ENCODE assay signal across 34 cellular contexts in the genomic region with DNA sequence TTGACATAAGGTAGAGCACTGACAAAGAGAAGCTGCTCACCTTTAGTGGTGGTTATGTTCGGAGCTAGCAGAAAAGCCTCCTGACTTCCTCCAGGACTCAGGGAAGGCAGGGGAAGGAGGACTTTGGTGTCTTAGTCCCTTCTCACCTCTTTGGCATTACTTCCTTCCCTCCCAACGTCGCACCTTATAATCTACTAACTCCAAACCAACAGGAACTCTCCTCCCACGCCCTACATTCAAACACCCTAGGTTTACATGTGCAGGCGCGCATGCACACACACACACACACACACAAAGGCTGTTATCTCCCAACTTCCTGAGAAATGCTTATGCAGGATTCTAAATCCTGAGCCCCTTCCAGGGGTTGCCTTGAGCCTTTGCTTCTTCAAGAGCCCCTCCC.
"Had no signal": no experiment of that assay in that cellular context is flagged by ENCODE, and none has a peak within 500 bp of the region (broad histone marks: within the 10 kb centered on the region; RNA-seq: fewer than 3 reads in every experiment).

No MANE protein-coding gene starts in this region.

- DNase-seq: activated CD4-positive, alpha-beta memory T cell treated with anti-CD3 and anti-CD28 coated beads for 36 hours; activated CD4-positive, alpha-beta T cell treated with anti-CD3 and anti-CD28 coated beads for 36 hours; activated CD4-positive, alpha-beta T cell treated with anti-CD3 and anti-CD28 coated beads, Interleukin-2, amount 10 ng/mL, durations not matched to agents 24 days and 14 days; activated CD4-positive, CD25-positive, alpha-beta regulatory T cell; activated CD4-positive, CD25-positive, alpha-beta regulatory T cell treated with anti-CD3 and anti-CD28 coated beads, Interleukin-2, amount 50 U/mL, for 72 hours; activated CD8-positive, alpha-beta memory T cell treated with anti-CD3 and anti-CD28 coated beads, Interleukin-2, amount 10 ng/mL, durations not matched to agents 7 days and 5 days; activated CD8-positive, alpha-beta memory T cell treated with anti-CD3 and anti-CD28 coated beads, Interleukin-2, amount 50 U/mL, for 4 hours; activated CD8-positive, alpha-beta T cell treated with anti-CD3 and anti-CD28 coated beads, Interleukin-2, amount 10 ng/mL, durations not matched to agents 7 days and 5 days; activated effector memory CD4-positive, alpha-beta T cell treated with anti-CD3 and anti-CD28 coated beads, Interleukin-2, amount 50 U/mL, for 16 hours; activated naive CD4-positive, alpha-beta T cell treated with anti-CD3 and anti-CD28 coated beads for 36 hours; activated naive CD8-positive, alpha-beta T cell treated with anti-CD3 and anti-CD28 coated beads for 36 hours; activated naive CD8-positive, alpha-beta T cell treated with anti-CD3 and anti-CD28 coated beads, Interleukin-2, amount 50 U/mL, for 24 hours; activated T-cell treated with anti-CD3 and anti-CD28 coated beads, Interleukin-2, amount 50 U/mL, for 1 hour; activated T-cell treated with anti-CD3 and anti-CD28 coated beads, Interleukin-2, amount 50 U/mL, for 48 hours; adrenal gland; cortex of kidney; dermis blood vessel endothelial cell; effector CD4-positive, alpha-beta T cell; foreskin fibroblast; gastrocnemius medialis; glutamatergic neuron; heart left ventricle; T-helper 1 cell; T-helper 17 cell; T1000 had no signal

- H3K27me3 ChIP-seq: adrenal gland, ascending aorta, breast epithelium, gastrocnemius medialis, heart left ventricle had no signal

- H3K27ac Mint-ChIP-seq: activated CD4-positive, alpha-beta memory T cell treated with anti-CD3 and anti-CD28 coated beads for 36 hours; activated CD4-positive, alpha-beta T cell treated with anti-CD3 and anti-CD28 coated beads for 36 hours; activated CD4-positive, alpha-beta T cell treated with anti-CD3 and anti-CD28 coated beads, Interleukin-2, amount 10 ng/mL, durations not matched to agents 24 days and 14 days; activated CD8-positive, alpha-beta memory T cell treated with anti-CD3 and anti-CD28 coated beads, Interleukin-2, amount 10 ng/mL, durations not matched to agents 7 days and 5 days; activated CD8-positive, alpha-beta T cell treated with anti-CD3 and anti-CD28 coated beads, Interleukin-2, amount 10 ng/mL, durations not matched to agents 7 days and 5 days; activated naive CD4-positive, alpha-beta T cell treated with anti-CD3 and anti-CD28 coated beads for 36 hours; activated naive CD4-positive, alpha-beta T cell treated with anti-CD3 and anti-CD28 coated beads, Interleukin-2, amount 50 U/mL, for 24 hours; activated naive CD8-positive, alpha-beta T cell treated with anti-CD3 and anti-CD28 coated beads for 36 hours; activated naive CD8-positive, alpha-beta T cell treated with anti-CD3 and anti-CD28 coated beads, Interleukin-2, amount 50 U/mL, for 24 hours; activated T-helper 1 cell treated with anti-CD3 and anti-CD28 coated beads, Interleukin-12 subunit alpha, Interleukin-12 subunit beta, Interleukin-2, Interleukin-4 antibody, amounts not matched to agents 30 ng/mL and 10 ng/mL and 1 ng/mL, durations not matched to agents 14 hours and 24 hours and 36 hours; activated T-helper 2 cell treated with anti-CD3 and anti-CD28 coated beads, Interferon-gamma antibody, Interleukin-2, Interleukin-4, amounts not matched to agents 10 μg/mL and 5 μg/mL and 100 μg/mL, durations not matched to agents 14 hours and 24 hours and 36 hours; T-helper 17 cell; T-helper 2 cell treated with Interferon-gamma antibody and Interleukin-4, amounts not matched to agents 5 μg/mL and 100 μg/mL, for 36 hours had no signal

- H3K4me3 Mint-ChIP-seq: activated CD4-positive, alpha-beta memory T cell treated with anti-CD3 and anti-CD28 coated beads for 36 hours; activated CD4-positive, alpha-beta T cell treated with anti-CD3 and anti-CD28 coated beads for 36 hours; activated CD4-positive, alpha-beta T cell treated with anti-CD3 and anti-CD28 coated beads, Interleukin-2, amount 10 ng/mL, durations not matched to agents 24 days and 14 days; activated CD8-positive, alpha-beta memory T cell treated with anti-CD3 and anti-CD28 coated beads, Interleukin-2, amount 10 ng/mL, durations not matched to agents 7 days and 5 days; activated CD8-positive, alpha-beta T cell treated with anti-CD3 and anti-CD28 coated beads, Interleukin-2, amount 10 ng/mL, durations not matched to agents 7 days and 5 days; activated naive CD4-positive, alpha-beta T cell treated with anti-CD3 and anti-CD28 coated beads for 36 hours; activated naive CD4-positive, alpha-beta T cell treated with anti-CD3 and anti-CD28 coated beads, Interleukin-2, amount 50 U/mL, for 24 hours; activated naive CD8-positive, alpha-beta T cell treated with anti-CD3 and anti-CD28 coated beads for 36 hours; activated naive CD8-positive, alpha-beta T cell treated with anti-CD3 and anti-CD28 coated beads, Interleukin-2, amount 50 U/mL, for 24 hours; activated T-helper 1 cell treated with anti-CD3 and anti-CD28 coated beads, Interleukin-12 subunit alpha, Interleukin-12 subunit beta, Interleukin-2, Interleukin-4 antibody, amounts not matched to agents 30 ng/mL and 10 ng/mL and 1 ng/mL, durations not matched to agents 14 hours and 24 hours and 36 hours; brain; central memory CD8-positive, alpha-beta T cell; T-helper 17 cell; T-helper 2 cell treated with Interferon-gamma antibody and Interleukin-4, amounts not matched to agents 5 μg/mL and 100 μg/mL, for 36 hours had no signal

- ATAC-seq: activated CD4-positive, alpha-beta T cell treated with anti-CD3 and anti-CD28 coated beads for 36 hours; activated CD8-positive, alpha-beta memory T cell treated with anti-CD3 and anti-CD28 coated beads, Interleukin-2, amount 10 ng/mL, durations not matched to agents 7 days and 5 days; activated CD8-positive, alpha-beta T cell treated with anti-CD3 and anti-CD28 coated beads, Interleukin-2, amount 10 ng/mL, durations not matched to agents 7 days and 5 days; activated naive CD8-positive, alpha-beta T cell treated with anti-CD3 and anti-CD28 coated beads, Interleukin-2, amount 50 U/mL, for 24 hours; esophagus mucosa; gastrocnemius medialis; heart left ventricle; T-helper 17 cell had no signal

- H3K27me3 Mint-ChIP-seq: activated CD4-positive, alpha-beta memory T cell treated with anti-CD3 and anti-CD28 coated beads for 36 hours; activated CD4-positive, alpha-beta T cell treated with anti-CD3 and anti-CD28 coated beads for 36 hours; activated CD4-positive, alpha-beta T cell treated with anti-CD3 and anti-CD28 coated beads, Interleukin-2, amount 10 ng/mL, durations not matched to agents 24 days and 14 days; activated CD8-positive, alpha-beta memory T cell treated with anti-CD3 and anti-CD28 coated beads, Interleukin-2, amount 10 ng/mL, durations not matched to agents 7 days and 5 days; activated naive CD4-positive, alpha-beta T cell treated with anti-CD3 and anti-CD28 coated beads, Interleukin-2, amount 50 U/mL, for 24 hours; activated naive CD8-positive, alpha-beta T cell treated with anti-CD3 and anti-CD28 coated beads for 36 hours; activated naive CD8-positive, alpha-beta T cell treated with anti-CD3 and anti-CD28 coated beads, Interleukin-2, amount 50 U/mL, for 24 hours; central memory CD8-positive, alpha-beta T cell; T-helper 17 cell had no signal

- H3K36me3 ChIP-seq: adrenal gland, ascending aorta, breast epithelium, gastrocnemius medialis, heart left ventricle had no signal

- H3K4me3 ChIP-seq: adrenal gland, ascending aorta, breast epithelium, gastrocnemius medialis, heart left ventricle had no signal

- H3K36me3 Mint-ChIP-seq: activated CD8-positive, alpha-beta memory T cell treated with anti-CD3 and anti-CD28 coated beads, Interleukin-2, amount 10 ng/mL, durations not matched to agents 7 days and 5 days; brain had no signal

- H3K27ac ChIP-seq: adrenal gland, ascending aorta, breast epithelium, gastrocnemius medialis, heart left ventricle had no signal

- H3K4me1 Mint-ChIP-seq: activated CD4-positive, alpha-beta T cell treated with anti-CD3 and anti-CD28 coated beads for 36 hours; activated CD4-positive, alpha-beta T cell treated with anti-CD3 and anti-CD28 coated beads, Interleukin-2, amount 10 ng/mL, durations not matched to agents 24 days and 14 days; activated CD8-positive, alpha-beta memory T cell treated with anti-CD3 and anti-CD28 coated beads, Interleukin-2, amount 10 ng/mL, durations not matched to agents 7 days and 5 days; activated naive CD4-positive, alpha-beta T cell treated with anti-CD3 and anti-CD28 coated beads, Interleukin-2, amount 50 U/mL, for 24 hours; activated naive CD8-positive, alpha-beta T cell treated with anti-CD3 and anti-CD28 coated beads for 36 hours; activated naive CD8-positive, alpha-beta T cell treated with anti-CD3 and anti-CD28 coated beads, Interleukin-2, amount 50 U/mL, for 24 hours; central memory CD8-positive, alpha-beta T cell; T-helper 17 cell had no signal
